ENCODE assay signal across 8 cellular contexts in the genomic region with DNA sequence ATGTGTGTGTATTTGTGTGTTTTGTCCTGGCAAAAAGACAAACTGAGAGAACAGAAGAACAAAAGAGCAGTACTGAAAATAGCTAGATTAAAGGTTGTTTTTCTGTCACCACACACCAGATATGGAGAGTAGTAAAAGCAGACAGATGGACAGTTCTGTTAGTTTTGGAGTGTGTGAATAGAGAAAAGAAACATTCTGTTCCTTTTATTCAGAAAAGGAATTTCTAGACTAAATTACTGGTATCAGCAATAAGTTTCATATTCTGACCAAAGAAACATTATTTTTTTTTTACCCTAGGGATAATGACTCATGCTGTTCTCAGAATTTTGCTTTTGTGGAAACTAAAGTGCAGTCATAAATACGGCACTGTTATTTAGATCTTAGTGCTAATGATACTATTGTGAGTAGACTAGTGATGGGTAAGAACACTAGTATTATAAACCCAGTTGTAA. TPM values are rescaled to one million over a fixed set of nuclear protein-coding genes. Genes with fewer than 3 reads are reported as not detected.
DNase-seq lines count a peak whose midpoint lies in the region; ATAC-seq and TF ChIP-seq lines count a peak whose summit lies in the region.

No MANE protein-coding gene starts in this region.

- peak; percentile 47 for ATAC-seq in GM19043 (IDR thresholded peaks at IDR 0.05; ENCODE audit: low read depth, unreplicated experiment)
- ATAC-seq in HG03045 (IDR thresholded peaks at IDR 0.05; ENCODE audit: unreplicated experiment): peak; percentile 57
- no peak for ATAC-seq in left colon

- H3K27ac ChIP-seq in angular gyrus (ENCODE audit: low read depth, low read length): peak overlapping the region; percentile 22

- H3K4me3 Mint-ChIP-seq in mesothelial cell of epicardium: no peak overlapping the region

- H3K27ac Mint-ChIP-seq in mesothelial cell of epicardium: peak overlapping the region; percentile 51

- no peaks in the 10 kb centered on the region for H3K9me3 Mint-ChIP-seq in mesothelial cell of epicardium

- intact Hi-C loops in left colon (cut with DNase I, micrococcal nuclease): no loop called here

- DNase-seq in mesothelial cell of epicardium (ENCODE audit: low spot score in 2 of 2, unreplicated experiment in 2 of 2): no peak
- no peak for DNase-seq in stimulated activated naive CD4-positive, alpha-beta T cell (lab: John Stamatoyannopoulos, UW)
- no peak for DNase-seq in NCI-H146 (lab: John Stamatoyannopoulos, UW)
- no peak for DNase-seq in left colon
- no peak for DNase-seq in glomerular visceral epithelial cell (ENCODE audit: extremely low spot score)

- TF ChIP-seq CTCF in mesothelial cell of epicardium (IDR thresholded peaks at IDR 0.05; ENCODE audit: unreplicated experiment): no peak

- H3K36me3 Mint-ChIP-seq in mesothelial cell of epicardium: no peaks in the 10 kb centered on the region

- H3K4me1 Mint-ChIP-seq in mesothelial cell of epicardium: peaks cover 12% of the 10 kb centered on the region

- no peaks in the 10 kb centered on the region for H3K27me3 Mint-ChIP-seq in mesothelial cell of epicardium (ENCODE audit: low read depth)

RNA-seq across cellular contexts. Expression of a gene that starts 32.9 kb away (rescaled TPM):
- 20.4 to 23.0 TPM (median 22.4 TPM) in 3 replicates for total RNA-seq in mesothelial cell of epicardium
- 10 to 100 TPM; 13.0 to 18.0 TPM for total RNA-seq in left colon
